ENCODE assay signal across 11 cellular contexts in the genomic region with DNA sequence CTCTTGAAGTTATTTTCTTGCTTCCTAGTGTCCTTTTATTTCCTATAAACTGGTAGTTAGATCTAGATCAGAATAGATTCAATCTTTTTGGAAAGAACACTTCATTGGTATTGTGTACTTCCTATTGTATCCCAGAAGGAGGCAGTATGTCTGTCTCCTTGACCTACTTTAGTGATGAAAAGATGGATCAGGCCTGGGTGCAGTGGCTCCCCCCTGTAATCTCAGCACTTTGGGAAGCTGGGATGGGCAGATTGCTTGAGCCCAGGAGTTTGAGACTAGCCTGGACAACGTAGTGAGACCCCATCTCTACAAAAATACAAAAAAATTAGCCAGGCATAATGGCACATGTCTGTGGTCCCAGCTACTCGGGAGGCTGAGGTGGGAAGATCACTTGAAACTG. TPM values are rescaled to one million over a fixed set of nuclear protein-coding genes. Genes with fewer than 3 reads are reported as not detected.
DNase-seq lines count a peak whose midpoint lies in the region; ATAC-seq and TF ChIP-seq lines count a peak whose summit lies in the region.
"Had no signal": no experiment of that assay in that cellular context is flagged by ENCODE, and none has a peak within 500 bp of the region (broad histone marks: within the 10 kb centered on the region; RNA-seq: fewer than 3 reads in every experiment).

No MANE protein-coding gene starts in this region.

- H2AFZ ChIP-seq in Loucy (ENCODE audit: low read length), result no peak overlapping the region
- no peak overlapping the region for H2AFZ ChIP-seq in osteoblast (ENCODE audit: low read length)

- no peaks in the 10 kb centered on the region for H3K36me3 ChIP-seq in Loucy (ENCODE audit: insufficient read depth, low read length)
- H3K36me3 ChIP-seq in osteoblast (ENCODE audit: insufficient read depth, low read length), result no peaks in the 10 kb centered on the region

- H3K9ac ChIP-seq in Loucy (ENCODE audit: low read depth, low read length, poor library complexity, severe bottlenecking), result no peak overlapping the region

- H3K9me3 ChIP-seq in Loucy (ENCODE audit: insufficient read depth, low read depth, low read length), result no peaks in the 10 kb centered on the region
- no peaks in the 10 kb centered on the region for H3K9me3 ChIP-seq in osteoblast (ENCODE audit: low read depth, low read length)

- H3K27me3 ChIP-seq in Loucy (ENCODE audit: insufficient read depth, low read length, poor library complexity, severe bottlenecking) (no peaks in the 10 kb centered on the region), osteoblast (ENCODE audit: insufficient read depth, low read length) (peaks cover 16% of the 10 kb centered on the region)

- H3F3A ChIP-seq in Loucy (ENCODE audit: low read depth), result no peaks in the 10 kb centered on the region

- in situ Hi-C loops in GM13976 (cut with MboI; ENCODE audit: low sequenced_read_pairs, unreplicated experiment), result no loop called here

- ATAC-seq in GM21515 (IDR thresholded peaks at IDR 0.05; ENCODE audit: unreplicated experiment), result no peak
- ATAC-seq: stimulated activated naive CD8-positive, alpha-beta T cell treated with anti-CD3 and anti-CD28 coated beads, Interleukin-15, Interleukin-2, amounts not matched to agents 100 U/mL and 50 U/mL, for 24 hours had no signal

- H3K4me3 ChIP-seq in GM12864 (ENCODE audit: low read depth, low read length), result no peak overlapping the region
- no peak overlapping the region for H3K4me3 ChIP-seq in Loucy (ENCODE audit: low read length, poor library complexity, severe bottlenecking)
- no peak overlapping the region for H3K4me3 ChIP-seq in cardiac fibroblast (replicated peaks in 1 of 2; ENCODE audit: low read depth in 2 of 2, low read length in 2 of 2)
- H3K4me3 ChIP-seq in osteoblast (ENCODE audit: insufficient read depth, low read length), result no peak overlapping the region

- H3K79me2 ChIP-seq in Loucy (ENCODE audit: insufficient read depth, low read length) (no peaks in the 10 kb centered on the region), osteoblast (ENCODE audit: insufficient read depth, low read length) (no peaks in the 10 kb centered on the region)

- peak; percentile 38 for TF ChIP-seq CTCF in GM12864 (IDR thresholded peaks at IDR 0.05; ENCODE audit: low read depth, low read length, missing control alignments)
- TF ChIP-seq CTCF in Loucy (conservative IDR thresholded peaks at IDR 0.05; ENCODE audit: low read length), result peak; percentile 70
- TF ChIP-seq CTCF in cardiac fibroblast (IDR thresholded peaks at IDR 0.05; ENCODE audit: low read depth, low read length), result peak; percentile 39
- peak; percentile 45 for TF ChIP-seq CTCF in osteoblast (IDR thresholded peaks at IDR 0.05; ENCODE audit: extremely low read depth, low read depth, low read length)
- no peak for TF ChIP-seq CTCF in GM13976 (IDR thresholded peaks at IDR 0.05; ENCODE audit: borderline replicate concordance, control extremely low read depth, extremely low read depth, insufficient read depth, missing control alignments)

- H3K9me2 ChIP-seq in Loucy (replicated peaks; ENCODE audit: low read depth, low read length), result no peaks in the 10 kb centered on the region

- no peak for DNase-seq in GM12864 (ENCODE audit: low read depth)
- DNase-seq in cardiac fibroblast (ENCODE audit: low read depth in 2 of 2), result peak in 1 of 2 donors; percentile 20
- DNase-seq in osteoblast (ENCODE audit: insufficient read length, low spot score, missing footprints), result no peak
- no peak for DNase-seq in NCI-H1105 treated with DMSO at 0.1 percent for 48 hours (lab: John Stamatoyannopoulos, UW)
- no peak for DNase-seq in GM13976 (ENCODE audit: low spot score)
- DNase-seq: activated CD4-positive, alpha-beta T cell treated with anti-CD3 and anti-CD28 coated beads, Interleukin-2, amount 10 ng/mL, durations not matched to agents 7 days and 5 days; NCI-H226; SHP77 treated with DMSO at 0.1 percent for 48 hours; stimulated activated naive CD8-positive, alpha-beta T cell treated with anti-CD3 and anti-CD28 coated beads, Interleukin-15, Interleukin-2, amounts not matched to agents 100 U/mL and 50 U/mL, for 24 hours had no signal

- H3K4me2 ChIP-seq in Loucy (ENCODE audit: low read depth, low read length, poor library complexity, severe bottlenecking) (no peak overlapping the region), osteoblast (ENCODE audit: insufficient read depth, low read length) (no peak overlapping the region)

- H3K4me1 ChIP-seq in Loucy (ENCODE audit: insufficient read depth, low read length, poor library complexity, severe bottlenecking) (no peaks in the 10 kb centered on the region), osteoblast (ENCODE audit: insufficient read depth, low read length) (no peaks in the 10 kb centered on the region)

- H3K27ac ChIP-seq in osteoblast (ENCODE audit: low read depth, low read length), result no peak overlapping the region

- H4K20me1 ChIP-seq in Loucy (ENCODE audit: insufficient read depth, low read length, poor library complexity, severe bottlenecking), result no peaks in the 10 kb centered on the region
- no peaks in the 10 kb centered on the region for H4K20me1 ChIP-seq in osteoblast (ENCODE audit: insufficient read depth, low read length)

RNA-seq across cellular contexts. Expression of a gene that starts 12.0 kb away (rescaled TPM):
- under 0.01 and 0.29 TPM in 2 replicates for total RNA-seq in osteoblast
